ENCODE assay signal across 11 cellular contexts in genomic region chrX:138925330-138925729, GRCh38.
A peak's percentile ranks its signal among the peaks of the same experiment; 100 is the strongest.
DNase-seq lines count a peak whose midpoint lies in the region; TF ChIP-seq lines count a peak whose summit lies in the region.
"Had no signal": no experiment of that assay in that cellular context is flagged by ENCODE, and none has a peak within 500 bp of the region (broad histone marks: within the 10 kb centered on the region; RNA-seq: fewer than 3 reads in every experiment).

No MANE protein-coding gene starts in this region.

- no peak overlapping the region for H3K9ac ChIP-seq in skeletal muscle tissue (ENCODE audit: low read depth in 1 of 3, low read length in 3 of 3)

- H3K27me3 Mint-ChIP-seq in HFFc6 (ENCODE audit: insufficient read depth) = no peaks in the 10 kb centered on the region
- no peaks in the 10 kb centered on the region for H3K27me3 Mint-ChIP-seq in progenitor cell of endocrine pancreas
- H3K27me3 Mint-ChIP-seq: memory B cell had no signal

- H3K27ac Mint-ChIP-seq in HFFc6 = no peak overlapping the region; the same call in 1 of the 2 replicates
- H3K27ac Mint-ChIP-seq in progenitor cell of endocrine pancreas = no peak overlapping the region
- H3K27ac Mint-ChIP-seq: memory B cell had no signal

- H3K4me1 ChIP-seq in SJCRH30 = no peaks in the 10 kb centered on the region
- peaks cover 0 to 4% (median 3%) of the 10 kb centered on the region in 3 donors for H3K4me1 ChIP-seq in skeletal muscle tissue (ENCODE audit: control insufficient read depth in 3 of 3, insufficient read depth in 3 of 3, low read length in 3 of 3)

- no peak overlapping the region for H3K4me3 Mint-ChIP-seq in HFFc6
- no peak overlapping the region for H3K4me3 Mint-ChIP-seq in progenitor cell of endocrine pancreas (ENCODE audit: low read depth)
- H3K4me3 Mint-ChIP-seq: memory B cell had no signal

- H3K36me3 Mint-ChIP-seq in HFFc6 (ENCODE audit: low read depth) (no peaks in the 10 kb centered on the region), progenitor cell of endocrine pancreas (ENCODE audit: insufficient read depth) (no peaks in the 10 kb centered on the region)
- H3K36me3 Mint-ChIP-seq: memory B cell had no signal

- TF ChIP-seq CTCF in HFFc6 (IDR thresholded peaks at IDR 0.05) (no peak), foreskin fibroblast (IDR thresholded peaks at IDR 0.05; ENCODE audit: low read depth, low read length) (no peak), progenitor cell of endocrine pancreas (IDR thresholded peaks at IDR 0.05; ENCODE audit: unreplicated experiment) (no peak)

- H3K9me3 ChIP-seq in SJCRH30 (replicated peaks) (no peaks in the 10 kb centered on the region), skeletal muscle tissue (ENCODE audit: control insufficient read depth in 3 of 3, low read length in 3 of 3) (no peaks in the 10 kb centered on the region)

- H3K4me3 ChIP-seq in SJCRH30 (no peak overlapping the region), foreskin fibroblast (ENCODE audit: low read depth in 1 of 2, low read length in 2 of 2) (no peak overlapping the region), skeletal muscle tissue (ENCODE audit: low read length in 3 of 3) (peak overlapping the region in 1 of 3 donors; percentile 6)

- H3K27me3 ChIP-seq in SJCRH30 (no peaks in the 10 kb centered on the region), skeletal muscle tissue (ENCODE audit: control insufficient read depth in 3 of 3, insufficient read depth in 3 of 3, low read length in 3 of 3) (no peaks in the 10 kb centered on the region)

- 0 out of 2 replicates have a peak overlapping the region, but pooled peaks have one; percentile 24 for H3K27ac ChIP-seq in SJCRH30
- peak overlapping the region; percentile 38 for H3K27ac ChIP-seq in skeletal muscle tissue (ENCODE audit: low read depth, low read length)

- H3K9me3 Mint-ChIP-seq in HFFc6 (peaks cover 10% of the 10 kb centered on the region), progenitor cell of endocrine pancreas (ENCODE audit: low read depth) (no peaks in the 10 kb centered on the region)
- H3K9me3 Mint-ChIP-seq: memory B cell had no signal

- DNase-seq in HFFc6 (peak; percentile 23), SJCRH30 (peak; percentile 9 to 13), foreskin fibroblast (peak; percentile 12 to 68), progenitor cell of endocrine pancreas (ENCODE audit: low spot score, unreplicated experiment) (no peak), cerebellar nuclear complex (lab: John Stamatoyannopoulos, UW) (no peak), NCI-H2081 treated with DMSO at 0.1 percent for 48 hours (lab: John Stamatoyannopoulos, UW) (no peak)
- DNase-seq: amygdala, NCI-H226, small intestine had no signal

- H3K4me1 Mint-ChIP-seq in HFFc6 (ENCODE audit: low read depth) (no peaks in the 10 kb centered on the region), progenitor cell of endocrine pancreas (ENCODE audit: low read depth) (no peaks in the 10 kb centered on the region)
- H3K4me1 Mint-ChIP-seq: memory B cell had no signal

- H3K36me3 ChIP-seq in SJCRH30 = no peaks in the 10 kb centered on the region
- H3K36me3 ChIP-seq in skeletal muscle tissue (ENCODE audit: control insufficient read depth in 3 of 3, insufficient read depth in 3 of 3, low read length in 3 of 3) = no peaks in the 10 kb centered on the region

Comparison
In these comparisons a context has a peak if more than half of its experiments do, and no peak if none do; other contexts are left out.
1. DNase-seq: peak in HFFc6 (single experiment), SJCRH30 (2 of 2) and foreskin fibroblast (2 of 2); none in progenitor cell of endocrine pancreas (single experiment), cerebellar nuclear complex (0 of 2) and NCI-H2081 treated with DMSO at 0.1 percent for 48 hours (single experiment).